Comparison of ENCODE assay signal across 8 cellular contexts in the genomic region with DNA sequence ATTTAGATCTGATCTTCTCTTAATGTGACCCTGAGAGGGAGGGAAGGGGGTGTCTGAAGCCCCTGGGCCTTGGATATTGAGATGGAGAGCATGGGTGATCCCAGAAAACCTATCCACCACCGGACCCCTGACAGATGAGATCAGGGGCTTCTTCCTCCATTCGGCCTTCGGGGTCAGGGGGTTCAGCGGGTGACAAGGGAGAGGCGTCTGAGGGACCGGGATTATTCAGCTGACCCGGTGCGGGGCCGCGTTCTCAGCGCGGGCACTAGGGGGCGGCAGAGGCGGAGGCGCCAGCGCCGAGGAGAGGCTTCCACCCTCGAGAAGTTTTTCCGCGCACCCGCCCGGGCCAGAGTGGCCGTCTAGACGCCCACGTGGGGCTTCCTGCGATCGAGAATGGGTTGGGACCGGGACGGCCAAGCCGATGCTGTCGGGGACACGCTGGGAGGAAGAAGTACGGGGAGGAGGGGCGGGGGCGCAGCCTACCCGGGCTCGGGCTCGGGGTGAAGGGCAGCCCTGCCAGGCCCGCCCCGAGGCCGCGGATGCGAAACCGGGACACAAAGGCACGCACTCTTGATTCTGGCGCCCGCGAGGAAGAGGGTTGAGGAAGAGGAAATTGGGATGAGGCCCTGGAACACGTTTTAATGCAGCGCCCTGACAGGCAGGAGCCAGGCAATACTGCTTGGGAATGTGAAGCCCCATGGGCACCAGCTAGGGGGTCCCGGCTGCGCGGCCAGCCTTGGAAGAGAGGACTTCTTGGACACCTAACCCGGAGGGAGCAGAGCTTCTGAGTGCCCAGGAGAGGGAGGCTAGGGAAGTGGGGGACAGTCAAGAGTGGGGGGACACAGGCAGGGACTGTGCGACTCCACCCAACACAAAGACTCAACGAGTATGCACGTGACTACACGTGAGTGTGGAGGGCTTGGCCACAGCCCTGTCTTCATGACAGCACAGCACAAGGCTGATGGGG. TPM values are rescaled to one million over a fixed set of nuclear protein-coding genes. Genes with fewer than 3 reads are reported as not detected.
A peak's percentile ranks its signal among the peaks of the same experiment; 100 is the strongest.
DNase-seq lines count a peak whose midpoint lies in the region; ATAC-seq and TF ChIP-seq lines count a peak whose summit lies in the region.

No MANE protein-coding gene starts in this region.

- H3K9me2 ChIP-seq in PC-9 (ENCODE audit: insufficient read depth), result no peaks in the 10 kb centered on the region

- intact Hi-C loops in PC-9 (cut with micrococcal nuclease; ENCODE audit: unreplicated experiment), result loop anchor here (5.0 kb wide), 1 partner anchor 86 kb away; no protein-coding TSS in a partner anchor

- H3K79me2 ChIP-seq in PC-9 (ENCODE audit: low read depth), result no peaks in the 10 kb centered on the region

- H3K27me3 Mint-ChIP-seq in activated T-cell treated with anti-CD3 and anti-CD28 coated beads, Interleukin-2, amount 50 U/mL, for 72 hours (ENCODE audit: low read depth), result no peaks in the 10 kb centered on the region
- peaks cover 3 to 26% (median 26%) of the 10 kb centered on the region in 3 donors for H3K27me3 Mint-ChIP-seq in naive B cell

- peak overlapping the region; percentile 89 for H2AFZ ChIP-seq in PC-9

- TF ChIP-seq CTCF in GM06990 (IDR thresholded peaks at IDR 0.05; ENCODE audit: insufficient read depth, low read length, poor library complexity, severe bottlenecking) (peak; percentile 97), PC-9 (conservative IDR thresholded peaks at IDR 0.05) (peak; percentile 90)

- H3K4me3 Mint-ChIP-seq in activated T-cell treated with anti-CD3 and anti-CD28 coated beads, Interleukin-2, amount 50 U/mL, for 72 hours, result peak overlapping the region; percentile 84 to 89
- H3K4me3 Mint-ChIP-seq in naive B cell, result peak overlapping the region; percentile 81 to 95 (median 90)

- H3K4me1 ChIP-seq in PC-9 (replicated peaks; ENCODE audit: insufficient read depth), result peaks cover 4% of the 10 kb centered on the region

- no peaks in the 10 kb centered on the region for H3K9me3 Mint-ChIP-seq in activated T-cell treated with anti-CD3 and anti-CD28 coated beads, Interleukin-2, amount 50 U/mL, for 72 hours
- H3K9me3 Mint-ChIP-seq in naive B cell, result no peaks in the 10 kb centered on the region

- H3K36me3 ChIP-seq in GM06990 (ENCODE audit: control insufficient read depth, insufficient read depth, low read length) (no peaks in the 10 kb centered on the region), PC-9 (ENCODE audit: low read depth) (no peaks in the 10 kb centered on the region)

- H3K27ac Mint-ChIP-seq in activated T-cell treated with anti-CD3 and anti-CD28 coated beads, Interleukin-2, amount 50 U/mL, for 72 hours, result no peak overlapping the region
- H3K27ac Mint-ChIP-seq in naive B cell, result peak overlapping the region in 5 of 6 donors; percentile 72 to 91 (median 86)

- no peaks in the 10 kb centered on the region for H3F3A ChIP-seq in PC-9 (ENCODE audit: insufficient read depth, low read depth)

- POLR2A ChIA-PET in PC-9 (lab: Charles Lee; ENCODE audit: unreplicated experiment), result no interaction called here

- H3K4me2 ChIP-seq in PC-9, result peak overlapping the region; percentile 93

- no peak overlapping the region for H3K27ac ChIP-seq in PC-9

- no peaks in the 10 kb centered on the region for H3K9me3 ChIP-seq in PC-9 (ENCODE audit: insufficient read depth, low read depth)

- H3K4me3 ChIP-seq in GM06990 (replicated peaks; ENCODE audit: low read depth, low read length) (peak overlapping the region; percentile 45), PC-9 (peak overlapping the region; percentile 60; the same call in 1 of the 2 replicates)

- no peaks in the 10 kb centered on the region for H4K20me1 ChIP-seq in PC-9 (ENCODE audit: insufficient read depth)

- peaks cover 14% of the 10 kb centered on the region for H3K4me1 Mint-ChIP-seq in activated T-cell treated with anti-CD3 and anti-CD28 coated beads, Interleukin-2, amount 50 U/mL, for 72 hours (ENCODE audit: low read depth)
- H3K4me1 Mint-ChIP-seq in naive B cell, result peaks cover 12 to 16% (median 14%) of the 10 kb centered on the region in 3 donors

- BruUV-seq in PC-9 (replicated peaks; lab: Mats Ljungman, UMichigan), result no TSS peak

- no peaks in the 10 kb centered on the region for H3K36me3 Mint-ChIP-seq in activated T-cell treated with anti-CD3 and anti-CD28 coated beads, Interleukin-2, amount 50 U/mL, for 72 hours (ENCODE audit: insufficient read depth in 2 of 2)
- H3K36me3 Mint-ChIP-seq in naive B cell, result no peaks in the 10 kb centered on the region

- CTCF ChIA-PET in PC-9 (lab: Charles Lee), result interaction anchor here (0.6 kb wide), 2 partner anchors 229 to 296 kb away, joined by 3 to 5 read pairs; no protein-coding TSS in a partner anchor

- no peaks in the 10 kb centered on the region; the same call in 1 of the 2 replicates for H3K27me3 ChIP-seq in GM06990 (replicated peaks; ENCODE audit: control insufficient read depth, insufficient read depth, low read length)
- peaks cover 40% of the 10 kb centered on the region for H3K27me3 ChIP-seq in PC-9 (ENCODE audit: insufficient read depth, low read depth)

- peak; percentile 61 for ATAC-seq in HG03159 (IDR thresholded peaks at IDR 0.05; ENCODE audit: unreplicated experiment)
- ATAC-seq in activated T-cell treated with anti-CD3 and anti-CD28 coated beads, Interleukin-2, amount 50 U/mL, for 72 hours (replicated peaks in 1 of 2), result peak; percentile 93 to 95
- peak; percentile 93 to 96 for ATAC-seq in naive B cell (ENCODE audit: low read depth in 2 of 2)
- no peak for ATAC-seq in HG02938 (IDR thresholded peaks at IDR 0.05; ENCODE audit: unreplicated experiment)

- DNase-seq in GM06990 (ENCODE audit: extremely low read depth, insufficient read length), result peak; percentile 79
- peak in 1 of 2 experiments; percentile 74 for DNase-seq in PC-9
- peak; percentile 86 to 92 for DNase-seq in activated T-cell treated with anti-CD3 and anti-CD28 coated beads, Interleukin-2, amount 50 U/mL, for 72 hours
- DNase-seq in fibroblast of gingiva (ENCODE audit: low read depth), result peak; percentile 48
- peak; percentile 79 for DNase-seq in naive B cell
- DNase-seq in stimulated activated CD8-positive, alpha-beta memory T cell treated with anti-CD3 and anti-CD28 coated beads, Interleukin-7, amount 100 ng/mL, for 4 hours (ENCODE audit: low read depth in 2 of 2), result peak; percentile 58 to 70

RNA-seq across cellular contexts. Expression of gene COL11A2, which starts 30.6 kb away (rescaled TPM):
- 2.2 and 3.4 TPM in 2 replicates for total RNA-seq in PC-9 (2021)
- 1 to 10 TPM; 2.5 to 3.2 TPM for total RNA-seq in activated T-cell treated with anti-CD3 and anti-CD28 coated beads, Interleukin-2, amount 50 U/mL, for 72 hours
- polyA plus RNA-seq in naive B cell (ENCODE audit: low read depth in 6 of 6), result under 1 TPM in 2 of 6 donors, not detected in 4; 0.09 to 0.30 TPM

RNA-seq across cellular contexts. Expression of gene RXRB, which starts 38.8 kb away (rescaled TPM):
- total RNA-seq in PC-9 (2021), result 49.8 and 51.5 TPM in 2 replicates
- 10 to 100 TPM; 55.6 to 57.5 TPM for total RNA-seq in activated T-cell treated with anti-CD3 and anti-CD28 coated beads, Interleukin-2, amount 50 U/mL, for 72 hours
- polyA plus RNA-seq in naive B cell (ENCODE audit: low read depth in 6 of 6), result 10 to 100 TPM in 1 of 6 donors, 1 to 10 TPM in 5; 2.2 to 10.8 (median 7.4) TPM

RNA-seq across cellular contexts. Expression of gene SLC39A7, which starts 39.0 kb away (rescaled TPM):
- 96.4 and 110 TPM in 2 replicates for total RNA-seq in PC-9 (2021)
- 10 to 100 TPM; 56.1 to 58.3 TPM for total RNA-seq in activated T-cell treated with anti-CD3 and anti-CD28 coated beads, Interleukin-2, amount 50 U/mL, for 72 hours
- 10 to 100 TPM; 15.6 to 26.0 (median 17.6) TPM for polyA plus RNA-seq in naive B cell (ENCODE audit: low read depth in 6 of 6)

RNA-seq across cellular contexts. Expression of gene HSD17B8, which starts 42.8 kb away (rescaled TPM):
- 16.4 and 25.4 TPM in 2 replicates for total RNA-seq in PC-9 (2021)
- 10 to 100 TPM; 35.8 to 36.0 TPM for total RNA-seq in activated T-cell treated with anti-CD3 and anti-CD28 coated beads, Interleukin-2, amount 50 U/mL, for 72 hours
- polyA plus RNA-seq in naive B cell (ENCODE audit: low read depth in 6 of 6), result 10 to 100 TPM; 13.8 to 24.1 (median 21.6) TPM

RNA-seq across cellular contexts. Expression of gene RING1, which starts 46.7 kb away (rescaled TPM):
- 18.9 and 19.2 TPM in 2 replicates for total RNA-seq in PC-9 (2021)
- total RNA-seq in activated T-cell treated with anti-CD3 and anti-CD28 coated beads, Interleukin-2, amount 50 U/mL, for 72 hours, result 10 to 100 TPM; 30.1 to 37.7 TPM
- 10 to 100 TPM in 1 of 6 donors, 1 to 10 TPM in 5; 2.8 to 12.1 (median 7.4) TPM for polyA plus RNA-seq in naive B cell (ENCODE audit: low read depth in 6 of 6)
